Comparison of ENCODE assay signal across 1 cellular context in the genomic region with DNA sequence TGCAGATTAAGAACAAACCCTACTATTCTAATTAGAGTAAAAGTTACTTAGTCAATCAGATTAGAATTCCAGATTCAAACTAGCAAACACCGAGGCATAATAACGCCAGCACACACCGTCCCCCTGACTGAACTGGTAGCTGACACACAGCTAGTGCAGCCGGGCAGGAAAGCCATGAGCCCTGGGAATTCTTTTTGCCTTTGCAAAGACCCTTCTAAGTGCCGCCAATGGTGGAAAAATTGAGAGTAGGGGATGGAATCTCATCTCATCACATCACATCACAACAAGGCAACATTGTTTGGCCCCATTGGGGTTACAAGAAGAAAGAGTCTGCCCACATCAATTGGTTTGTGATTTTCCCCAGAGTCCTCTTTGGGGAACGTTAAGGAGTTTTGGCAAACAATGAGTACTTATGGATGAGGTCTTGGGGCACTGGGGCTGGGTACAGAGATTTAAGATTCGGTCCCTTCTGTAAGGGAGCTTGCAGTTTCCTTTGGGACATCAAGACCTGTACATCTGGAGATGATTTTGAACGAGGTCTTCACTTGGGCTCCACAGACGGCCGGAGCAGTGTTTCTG.
TF ChIP-seq lines count a peak whose summit lies in the region.

No MANE protein-coding gene starts in this region.

TF ChIP-seq in IMR-90, 13 proteins besides CTCF, POLR2A, EP300 and RAD21 (continued from another document):
- no peak for TF ChIP-seq SMC3 (IDR thresholded peaks at IDR 0.05; ENCODE audit: low read depth, low read length)
- TF ChIP-seq RCOR1 (IDR thresholded peaks at IDR 0.05; ENCODE audit: insufficient replicate concordance, low read length) = no peak
- no peak for TF ChIP-seq FOS (IDR thresholded peaks at IDR 0.05; ENCODE audit: low read depth, low read length)
- TF ChIP-seq MAZ (IDR thresholded peaks at IDR 0.05; ENCODE audit: borderline replicate concordance, low read depth, low read length) = no peak
- TF ChIP-seq, protein P1, sequence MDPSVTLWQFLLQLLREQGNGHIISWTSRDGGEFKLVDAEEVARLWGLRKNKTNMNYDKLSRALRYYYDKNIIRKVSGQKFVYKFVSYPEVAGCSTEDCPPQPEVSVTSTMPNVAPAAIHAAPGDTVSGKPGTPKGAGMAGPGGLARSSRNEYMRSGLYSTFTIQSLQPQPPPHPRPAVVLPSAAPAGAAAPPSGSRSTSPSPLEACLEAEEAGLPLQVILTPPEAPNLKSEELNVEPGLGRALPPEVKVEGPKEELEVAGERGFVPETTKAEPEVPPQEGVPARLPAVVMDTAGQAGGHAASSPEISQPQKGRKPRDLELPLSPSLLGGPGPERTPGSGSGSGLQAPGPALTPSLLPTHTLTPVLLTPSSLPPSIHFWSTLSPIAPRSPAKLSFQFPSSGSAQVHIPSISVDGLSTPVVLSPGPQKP (IDR thresholded peaks at IDR 0.05; ENCODE audit: borderline replicate concordance, low read depth, low read length) = no peak
- TF ChIP-seq, protein P2, sequence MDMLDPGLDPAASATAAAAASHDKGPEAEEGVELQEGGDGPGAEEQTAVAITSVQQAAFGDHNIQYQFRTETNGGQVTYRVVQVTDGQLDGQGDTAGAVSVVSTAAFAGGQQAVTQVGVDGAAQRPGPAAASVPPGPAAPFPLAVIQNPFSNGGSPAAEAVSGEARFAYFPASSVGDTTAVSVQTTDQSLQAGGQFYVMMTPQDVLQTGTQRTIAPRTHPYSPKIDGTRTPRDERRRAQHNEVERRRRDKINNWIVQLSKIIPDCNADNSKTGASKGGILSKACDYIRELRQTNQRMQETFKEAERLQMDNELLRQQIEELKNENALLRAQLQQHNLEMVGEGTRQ (IDR thresholded peaks at IDR 0.05; ENCODE audit: low read depth, low read length) = no peak
